In the genomic region with DNA sequence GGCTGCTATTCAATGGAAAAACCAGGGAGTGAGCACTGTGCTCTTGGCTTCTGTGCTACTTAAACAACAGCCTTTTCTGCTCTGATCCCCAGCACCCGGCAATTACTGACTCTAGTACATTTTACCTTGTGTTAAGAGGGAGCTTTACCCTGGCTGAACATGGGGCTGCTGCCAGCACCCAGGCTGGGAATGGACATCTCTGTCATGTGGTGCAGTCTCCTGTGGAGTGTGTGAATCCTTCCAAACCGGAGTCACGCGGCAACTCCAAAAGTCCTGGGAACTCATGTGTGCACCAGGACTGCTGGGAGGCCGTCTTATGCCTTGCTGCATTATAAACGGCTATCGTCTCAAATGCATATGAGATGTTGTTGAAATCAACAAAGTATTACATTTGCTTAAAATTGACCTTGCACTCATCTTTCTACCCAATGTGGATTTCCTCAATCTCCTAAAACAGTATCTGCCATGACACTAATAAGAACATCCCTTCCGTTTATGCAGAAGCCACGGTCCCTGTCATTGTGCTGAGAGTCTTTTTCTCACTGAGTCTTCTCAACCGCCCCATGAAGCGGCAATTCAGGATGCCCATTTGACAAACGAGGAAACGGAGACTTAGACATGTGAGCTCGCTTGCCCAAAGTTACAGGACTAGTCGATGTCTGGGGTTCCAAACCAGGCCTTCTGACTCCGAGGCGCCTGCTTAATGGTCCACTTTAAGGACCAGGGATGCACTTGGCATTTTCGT, we compare ENCODE assay signal across 8 cellular contexts. TPM values are rescaled to one million over a fixed set of nuclear protein-coding genes. Genes with fewer than 3 reads are reported as not detected.
A peak's percentile ranks its signal among the peaks of the same experiment; 100 is the strongest.
DNase-seq lines count a peak whose midpoint lies in the region; ATAC-seq and TF ChIP-seq lines count a peak whose summit lies in the region.

No MANE protein-coding gene starts in this region.

- H3K27me3 ChIP-seq in stomach: no peaks in the 10 kb centered on the region

- 71 to 84% (median 75%) methylated on average over 18 of the region's 18 CpGs for WGBS in stomach, 5 donors

- H3K4me1 ChIP-seq in stomach: peaks cover 33 to 58% (median 44%) of the 10 kb centered on the region in 4 donors

- no peaks in the 10 kb centered on the region for H3K9me3 ChIP-seq in stomach

- ATAC-seq in GM18858 (IDR thresholded peaks at IDR 0.05; ENCODE audit: unreplicated experiment): no peak

- no peak for TF ChIP-seq EP300 in stomach (IDR thresholded peaks at IDR 0.05)

- H3K27ac ChIP-seq in stomach: peak overlapping the region; percentile 93 to 96 (median 95)

- no peak for TF ChIP-seq POLR2A in stomach (IDR thresholded peaks at IDR 0.05)

- intact Hi-C loops in stomach (cut with DNase I; ENCODE audit: low total_unique reads): loop anchor here (5.0 kb wide), 1 partner anchor 55 kb away; no protein-coding TSS in a partner anchor

- no peaks in the 10 kb centered on the region for H3K36me3 ChIP-seq in stomach

- H3K4me3 ChIP-seq in LNCaP clone FGC (ENCODE audit: low read depth, low read length): peak overlapping the region; percentile 62
- peak overlapping the region; percentile 79 to 90 (median 88) for H3K4me3 ChIP-seq in stomach

- TF ChIP-seq CTCF in LNCaP clone FGC (IDR thresholded peaks at IDR 0.05; ENCODE audit: control insufficient read depth, extremely low read depth, insufficient read depth): no peak
- no peak for TF ChIP-seq CTCF in stomach (IDR thresholded peaks at IDR 0.05)

- DNase-seq in LNCaP clone FGC (ENCODE audit: low read depth) (no peak), astrocyte of the hippocampus (ENCODE audit: low read depth, low spot score) (peak; percentile 52), inferior parietal cortex (ENCODE audit: extremely low spot score) (peak; percentile 49), stomach (no peak), mucosa of gallbladder (ENCODE audit: low spot score) (no peak)
- no peak for DNase-seq in activated effector memory CD4-positive, alpha-beta T cell treated with Interleukin-2 at 50 U/mL for 16 hours
- no peak for DNase-seq in activated CD8-positive, alpha-beta memory T cell treated with anti-CD3 and anti-CD28 coated beads, Interleukin-2, amount 50 U/mL, for 4 hours

RNA-seq across cellular contexts. Expression of a gene that starts 0.9 kb away (rescaled TPM):
- total RNA-seq in stomach: 100 to 1,000 TPM; 385 to 909 (median 565) TPM
- 100 to 1,000 TPM; 215 to 742 (median 424) TPM for polyA plus RNA-seq in stomach
- total RNA-seq in mucosa of gallbladder: 521 TPM

Comparison
In these comparisons a context has a peak if more than half of its experiments do, and no peak if none do; other contexts are left out.
1. DNase-seq: peak in astrocyte of the hippocampus (single experiment) and inferior parietal cortex (single experiment); none in LNCaP clone FGC (single experiment), stomach (single experiment), activated effector memory CD4-positive, alpha-beta T cell treated with Interleukin-2 at 50 U/mL for 16 hours (single experiment), mucosa of gallbladder (single experiment) and activated CD8-positive, alpha-beta memory T cell treated with anti-CD3 and anti-CD28 coated beads, Interleukin-2, amount 50 U/mL, for 4 hours (single experiment).